Comparison of ENCODE assay signal across 14 cellular contexts in the genomic region with DNA sequence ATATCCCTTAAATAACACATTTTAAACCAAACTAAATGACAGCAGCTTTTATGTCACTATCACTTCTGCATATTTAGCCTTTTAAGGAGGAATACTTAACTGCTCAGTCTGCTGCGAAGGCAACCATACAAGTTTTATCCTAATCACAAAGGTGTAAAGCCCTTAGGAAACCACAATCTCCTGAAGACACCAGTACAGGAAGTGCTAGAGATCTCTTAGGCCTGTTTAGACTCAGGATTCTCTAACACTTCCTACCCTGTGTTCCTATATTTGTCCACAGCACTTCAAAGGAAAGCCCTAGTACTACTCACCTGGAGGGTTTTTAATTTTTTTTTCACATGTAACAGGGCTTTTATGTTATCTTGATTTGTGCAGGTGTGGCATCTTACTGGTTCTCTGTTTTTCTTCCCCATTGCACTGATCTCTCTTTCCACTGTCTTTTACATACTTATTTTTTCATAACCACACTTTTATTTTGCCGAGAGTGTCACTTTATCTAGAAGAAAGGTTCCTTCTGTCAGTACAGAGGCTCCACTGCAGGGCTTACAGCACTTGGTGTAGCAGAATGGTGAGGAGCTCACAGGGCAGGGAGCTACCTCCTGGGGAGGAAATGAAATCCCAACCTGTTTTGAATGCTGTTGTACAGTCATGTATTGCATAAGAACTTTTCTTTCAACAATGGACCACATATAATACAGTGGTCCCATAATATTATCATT.
DNase-seq lines count a peak whose midpoint lies in the region; ATAC-seq and TF ChIP-seq lines count a peak whose summit lies in the region.
"Had no signal": no experiment of that assay in that cellular context is flagged by ENCODE, and none has a peak within 500 bp of the region (broad histone marks: within the 10 kb centered on the region; RNA-seq: fewer than 3 reads in every experiment).

No MANE protein-coding gene starts in this region.

- TF ChIP-seq RAD21 in neural cell (conservative IDR thresholded peaks at IDR 0.05), result no peak

- H3K79me2 ChIP-seq in neural cell (replicated peaks; ENCODE audit: insufficient read depth, low read length), result no peaks in the 10 kb centered on the region

- TF ChIP-seq EP300 in neural cell (conservative IDR thresholded peaks at IDR 0.05; ENCODE audit: poor library complexity, severe bottlenecking), result no peak

- H3K9me2 ChIP-seq in neural cell (ENCODE audit: insufficient read depth, low read length), result no peaks in the 10 kb centered on the region

- TF ChIP-seq CTCF in neural cell (IDR thresholded peaks at IDR 0.05; ENCODE audit: poor library complexity, severe bottlenecking), result no peak

- H2AFZ ChIP-seq in neural cell (ENCODE audit: low read depth, low read length), result no peak overlapping the region

- no peaks in the 10 kb centered on the region for H3K27me3 ChIP-seq in neural cell (ENCODE audit: insufficient read depth, low read depth, low read length)
- H3K27me3 ChIP-seq: heart left ventricle had no signal

- H3K4me2 ChIP-seq in neural cell (ENCODE audit: low read length), result peak overlapping the region; percentile 19
- H3K4me2 ChIP-seq: A549 had no signal

- POLR2A ChIA-PET in activated CD8-positive, alpha-beta T cell treated with anti-CD3 and anti-CD28 coated beads, Interleukin-2, amount 10 ng/mL, durations not matched to agents 7 days and 5 days (lab: Charles Lee), result no interaction called here

- CTCF ChIA-PET in activated CD8-positive, alpha-beta T cell treated with anti-CD3 and anti-CD28 coated beads, Interleukin-2, amount 10 ng/mL, durations not matched to agents 7 days and 5 days (lab: Charles Lee), result no interaction called here

- DNase-seq in activated CD4-positive, CD25-positive, alpha-beta regulatory T cell treated with anti-CD3 and anti-CD28 coated beads, Interleukin-2, amount 50 U/mL, for 72 hours, result no peak
- no peak for DNase-seq in activated CD8-positive, alpha-beta T cell treated with anti-CD3 and anti-CD28 coated beads, Interleukin-2, amount 10 ng/mL, durations not matched to agents 7 days and 5 days
- DNase-seq in NCI-H226 (no peak), DMS79 (lab: John Stamatoyannopoulos, UW) (no peak), cortex of kidney (lab: John Stamatoyannopoulos, UW) (no peak)
- DNase-seq: H7, heart left ventricle, NCI-H2227 treated with DMSO at 0.1 percent for 48 hours, posterior cingulate gyrus, Right ventricle myocardium superior had no signal

- no peaks in the 10 kb centered on the region for H3K36me3 Mint-ChIP-seq in activated CD8-positive, alpha-beta T cell treated with anti-CD3 and anti-CD28 coated beads, Interleukin-2, amount 10 ng/mL, durations not matched to agents 7 days and 5 days (ENCODE audit: low read depth)

- peak overlapping the region; percentile 44 for H3K27ac ChIP-seq in neural cell (ENCODE audit: low read length)
- H3K27ac ChIP-seq: A549 had no signal

- peak; percentile 45 to 57 for ATAC-seq in activated CD4-positive, CD25-positive, alpha-beta regulatory T cell treated with anti-CD3 and anti-CD28 coated beads, Interleukin-2, amount 50 U/mL, for 24 hours
- peak; percentile 47 for ATAC-seq in HG02870 (IDR thresholded peaks at IDR 0.05; ENCODE audit: unreplicated experiment)
- ATAC-seq in activated CD8-positive, alpha-beta T cell treated with anti-CD3 and anti-CD28 coated beads, Interleukin-2, amount 10 ng/mL, durations not matched to agents 7 days and 5 days, result peak; percentile 75
- ATAC-seq: A549, heart left ventricle had no signal

- no peaks in the 10 kb centered on the region for H3K9me3 ChIP-seq in neural cell (ENCODE audit: low read length)
- H3K9me3 ChIP-seq: A549, heart left ventricle had no signal

- H3F3A ChIP-seq in neural cell (ENCODE audit: insufficient read depth, low read length, poor library complexity, severe bottlenecking), result no peaks in the 10 kb centered on the region

- peaks cover 13% of the 10 kb centered on the region for H3K4me1 Mint-ChIP-seq in activated CD8-positive, alpha-beta T cell treated with anti-CD3 and anti-CD28 coated beads, Interleukin-2, amount 10 ng/mL, durations not matched to agents 7 days and 5 days (ENCODE audit: low read depth)

- H3K27me3 Mint-ChIP-seq in activated CD8-positive, alpha-beta T cell treated with anti-CD3 and anti-CD28 coated beads, Interleukin-2, amount 10 ng/mL, durations not matched to agents 7 days and 5 days (ENCODE audit: low read depth), result no peaks in the 10 kb centered on the region

- no peak overlapping the region for H3K9ac ChIP-seq in neural cell (ENCODE audit: low read length)

- no peaks in the 10 kb centered on the region for H3K9me3 Mint-ChIP-seq in activated CD8-positive, alpha-beta T cell treated with anti-CD3 and anti-CD28 coated beads, Interleukin-2, amount 10 ng/mL, durations not matched to agents 7 days and 5 days (ENCODE audit: insufficient read depth)

- no peak overlapping the region for H3K4me3 Mint-ChIP-seq in activated CD8-positive, alpha-beta T cell treated with anti-CD3 and anti-CD28 coated beads, Interleukin-2, amount 10 ng/mL, durations not matched to agents 7 days and 5 days

- H4K20me1 ChIP-seq in neural cell (ENCODE audit: insufficient read depth), result no peaks in the 10 kb centered on the region

- peak overlapping the region; percentile 76 for H3K27ac Mint-ChIP-seq in activated CD8-positive, alpha-beta T cell treated with anti-CD3 and anti-CD28 coated beads, Interleukin-2, amount 10 ng/mL, durations not matched to agents 7 days and 5 days

- H3K36me3 ChIP-seq in neural cell (ENCODE audit: insufficient read depth, low read length), result no peaks in the 10 kb centered on the region
- H3K36me3 ChIP-seq: heart left ventricle had no signal

- H3K4me3 ChIP-seq in neural cell (ENCODE audit: low read length), result no peak overlapping the region
- H3K4me3 ChIP-seq: A549, heart left ventricle had no signal

TF ChIP-seq in neural cell, 6 proteins besides CTCF, POLR2A, EP300 and RAD21:
- TF ChIP-seq POLR2AphosphoS5 (IDR thresholded peaks at IDR 0.05) (no peak), SMC3 (conservative IDR thresholded peaks at IDR 0.05; ENCODE audit: poor library complexity) (no peak), TAF1 (IDR thresholded peaks at IDR 0.05; ENCODE audit: low read depth) (no peak), MXI1 (conservative IDR thresholded peaks at IDR 0.05; ENCODE audit: poor library complexity, severe bottlenecking) (no peak), REST (IDR thresholded peaks at IDR 0.05; ENCODE audit: borderline replicate concordance) (no peak), EZH2 (IDR thresholded peaks at IDR 0.05; ENCODE audit: borderline replicate concordance, insufficient read depth, low read length, poor library complexity, severe bottlenecking) (no peak)
